20 cellular contexts compared by ENCODE assay signal in the genomic region with DNA sequence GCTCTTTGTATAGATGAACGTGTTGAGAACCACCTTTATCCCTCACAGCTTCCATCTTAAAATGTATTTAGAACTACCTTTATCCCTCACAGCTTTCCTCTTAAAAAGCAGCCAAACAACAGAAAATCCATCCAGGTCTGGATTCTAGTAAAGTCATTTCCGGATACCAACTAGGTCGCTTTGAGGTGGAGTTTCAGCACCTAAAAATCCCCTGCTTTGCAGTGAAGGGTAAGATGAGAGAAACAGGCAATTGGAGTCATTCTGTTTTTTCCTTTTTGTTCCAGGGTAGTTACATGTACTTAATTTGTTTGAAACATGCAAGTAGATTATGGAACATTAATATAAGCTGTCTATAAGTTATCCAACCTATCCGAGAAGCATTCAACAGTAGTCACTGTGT.
DNase-seq lines count a peak whose midpoint lies in the region; ATAC-seq and TF ChIP-seq lines count a peak whose summit lies in the region.
"Had no signal": no experiment of that assay in that cellular context is flagged by ENCODE, and none has a peak within 500 bp of the region (broad histone marks: within the 10 kb centered on the region; RNA-seq: fewer than 3 reads in every experiment).

No MANE protein-coding gene starts in this region.

- no peak for DNase-seq in stimulated activated effector memory CD8-positive, alpha-beta T cell treated with anti-CD3 and anti-CD28 coated beads, Interleukin-12 subunit alpha, Interleukin-12 subunit beta, amount 100 ng/mL, for 72 hours (ENCODE audit: low spot score in 2 of 2)
- DNase-seq in NCI-H345 (lab: John Stamatoyannopoulos, UW) (no peak), left lung (no peak)
- DNase-seq: 8988T; CD4-positive, alpha-beta memory T cell; DMS79 treated with DMSO at 0.1 percent for 48 hours; H7; NCI-H1417; NCI-H187 treated with DMSO at 0.1 percent for 48 hours; NCI-H2171; NCI-H446 treated with DMSO at 0.1 percent for 48 hours; NCI-H748 treated with DMSO at 0.1 percent for 48 hours; PC-3; T-helper 17 cell had no signal

- H3K27ac ChIP-seq in left lung, result no peak overlapping the region
- H3K27ac ChIP-seq: RWPE1 had no signal

- no peak overlapping the region for H3K27ac Mint-ChIP-seq in stimulated activated effector memory CD8-positive, alpha-beta T cell treated with anti-CD3 and anti-CD28 coated beads, Interleukin-12 subunit alpha, Interleukin-12 subunit beta, amount 100 ng/mL, for 72 hours
- H3K27ac Mint-ChIP-seq: CD4-positive, alpha-beta memory T cell; T-helper 17 cell had no signal

- H3K27me3 ChIP-seq in left lung, result no peaks in the 10 kb centered on the region

- no peaks in the 10 kb centered on the region for H3K36me3 ChIP-seq in left lung

- no peak for TF ChIP-seq CTCF in left lung (IDR thresholded peaks at IDR 0.05)

- no peaks in the 10 kb centered on the region for H3K4me1 Mint-ChIP-seq in stimulated activated effector memory CD8-positive, alpha-beta T cell treated with anti-CD3 and anti-CD28 coated beads, Interleukin-12 subunit alpha, Interleukin-12 subunit beta, amount 100 ng/mL, for 72 hours
- H3K4me1 Mint-ChIP-seq: CD4-positive, alpha-beta memory T cell; T-helper 17 cell had no signal

- H3K4me1 ChIP-seq in left lung, result peaks cover 0 to 5% of the 10 kb centered on the region in 2 donors

- no peak overlapping the region for H3K4me3 Mint-ChIP-seq in stimulated activated effector memory CD8-positive, alpha-beta T cell treated with anti-CD3 and anti-CD28 coated beads, Interleukin-12 subunit alpha, Interleukin-12 subunit beta, amount 100 ng/mL, for 72 hours
- H3K4me3 Mint-ChIP-seq: CD4-positive, alpha-beta memory T cell; T-helper 17 cell had no signal

- H3K36me3 Mint-ChIP-seq in stimulated activated effector memory CD8-positive, alpha-beta T cell treated with anti-CD3 and anti-CD28 coated beads, Interleukin-12 subunit alpha, Interleukin-12 subunit beta, amount 100 ng/mL, for 72 hours, result no peaks in the 10 kb centered on the region
- H3K36me3 Mint-ChIP-seq: CD4-positive, alpha-beta memory T cell had no signal

- H3K4me3 ChIP-seq in left lung, result no peak overlapping the region

- H3K9me3 ChIP-seq in left lung, result no peaks in the 10 kb centered on the region

- no peaks in the 10 kb centered on the region for H3K9me3 Mint-ChIP-seq in stimulated activated effector memory CD8-positive, alpha-beta T cell treated with anti-CD3 and anti-CD28 coated beads, Interleukin-12 subunit alpha, Interleukin-12 subunit beta, amount 100 ng/mL, for 72 hours

- intact Hi-C loops in left lung (cut with DNase I), result no loop called here

- ATAC-seq in GM18508 (IDR thresholded peaks at IDR 0.05; ENCODE audit: insufficient read depth, unreplicated experiment), result peak; percentile 47
- ATAC-seq in GM19324 (IDR thresholded peaks at IDR 0.05; ENCODE audit: low FRiP score, unreplicated experiment), result peak; percentile 46
- ATAC-seq in HG02870 (IDR thresholded peaks at IDR 0.05; ENCODE audit: unreplicated experiment), result peak; percentile 77
- ATAC-seq in HG03520 (IDR thresholded peaks at IDR 0.05; ENCODE audit: unreplicated experiment), result peak; percentile 61
- ATAC-seq in stimulated activated effector memory CD8-positive, alpha-beta T cell treated with anti-CD3 and anti-CD28 coated beads, Interleukin-12 subunit alpha, Interleukin-12 subunit beta, amount 100 ng/mL, for 72 hours, result no peak
- ATAC-seq in GM19397 (IDR thresholded peaks at IDR 0.05; ENCODE audit: unreplicated experiment), result no peak
- ATAC-seq in left lung, result no peak
- ATAC-seq: PC-3, T-helper 17 cell had no signal

Comparison
In these comparisons a context has a peak if more than half of its experiments do, and no peak if none do; other contexts are left out.
1. ATAC-seq: peak in GM18508 (single experiment), GM19324 (single experiment), HG02870 (single experiment) and HG03520 (single experiment); none in stimulated activated effector memory CD8-positive, alpha-beta T cell treated with anti-CD3 and anti-CD28 coated beads, Interleukin-12 subunit alpha, Interleukin-12 subunit beta, amount 100 ng/mL, for 72 hours (single experiment), GM19397 (single experiment) and left lung (single experiment).